Comparison of ENCODE assay signal across 23 cellular contexts in genomic region chr20:41895216-41895615, GRCh38.
"Had no signal": no experiment of that assay in that cellular context is flagged by ENCODE, and none has a peak within 500 bp of the region (broad histone marks: within the 10 kb centered on the region; RNA-seq: fewer than 3 reads in every experiment).

No MANE protein-coding gene starts in this region.

- H3K4me1 ChIP-seq: left lung, lower lobe of right lung, pancreas, psoas muscle, tibial artery, upper lobe of right lung had no signal

- H3K36me3 ChIP-seq: left lung, lower lobe of right lung, pancreas, suprapubic skin, thoracic aorta, tibial artery, upper lobe of right lung had no signal

- H3K9me3 ChIP-seq: left lung, lower lobe of right lung, pancreas, psoas muscle, suprapubic skin, thoracic aorta, tibial artery, upper lobe of right lung had no signal

- DNase-seq: hippocampal formation; kidney glomerular epithelial cell; left cardiac atrium; left lung; lower lobe of right lung; mammary epithelial cell; mesenchymal stem cell; naive thymus-derived CD8-positive, alpha-beta T cell; nucleus accumbens; pancreas; psoas muscle; stimulated activated CD4-positive, alpha-beta T cell treated with anti-CD3 and anti-CD28 coated beads, Interleukin-12 subunit alpha, Interleukin-12 subunit beta, amount 100 ng/mL, for 4 hours; stimulated activated CD4-positive, alpha-beta T cell treated with anti-CD3 and anti-CD28 coated beads, Interleukin-15, amount 100 ng/mL, for 24 hours; stimulated activated CD4-positive, alpha-beta T cell treated with anti-CD3 and anti-CD28 coated beads, Interleukin-4, amount 100 ng/mL, for 24 hours; stimulated activated naive CD4-positive, alpha-beta T cell; tibial artery; trophoblast cell; upper lobe of right lung had no signal

- H3K4me3 ChIP-seq: left lung, lower lobe of right lung, pancreas, psoas muscle, skin epidermis, suprapubic skin, thoracic aorta, tibial artery, upper lobe of right lung had no signal

- H3K27me3 ChIP-seq: pancreas, suprapubic skin, tibial artery, upper lobe of right lung had no signal

- ATAC-seq: left cardiac atrium; left lung; naive thymus-derived CD8-positive, alpha-beta T cell; psoas muscle; sciatic nerve; stimulated activated effector memory CD8-positive, alpha-beta T cell treated with anti-CD3 and anti-CD28 coated beads, Interleukin-12 subunit alpha, Interleukin-12 subunit beta, amount 100 ng/mL, for 72 hours; upper lobe of right lung had no signal

- H3K27ac ChIP-seq: left lung, lower lobe of right lung, pancreas, psoas muscle, skin epidermis, suprapubic skin, thoracic aorta, tibial artery, upper lobe of right lung had no signal
